In genomic region chr2:34545486-34546136, GRCh38 we compare ENCODE assay signal across 17 cellular contexts.
A peak's percentile ranks its signal among the peaks of the same experiment; 100 is the strongest.
DNase-seq lines count a peak whose midpoint lies in the region; ATAC-seq and TF ChIP-seq lines count a peak whose summit lies in the region.
"Had no signal": no experiment of that assay in that cellular context is flagged by ENCODE, and none has a peak within 500 bp of the region (broad histone marks: within the 10 kb centered on the region; RNA-seq: fewer than 3 reads in every experiment).

No MANE protein-coding gene starts in this region.

- no peak for ATAC-seq in CD8-positive, alpha-beta T cell
- no peak for ATAC-seq in left cardiac atrium
- ATAC-seq: GM12878 had no signal

- no peak overlapping the region for H3K4me3 Mint-ChIP-seq in CD8-positive, alpha-beta T cell
- H3K4me3 Mint-ChIP-seq: B cell; CD4-positive, CD25-positive, alpha-beta regulatory T cell; H9 had no signal

- H4K8ac ChIP-seq in neuronal stem cell (ENCODE audit: low read depth, low read length) = no peak overlapping the region

- H3K23ac ChIP-seq in neuronal stem cell (ENCODE audit: low read depth, low read length, poor library complexity) = no peak overlapping the region

- no peak overlapping the region for H3K14ac ChIP-seq in neuronal stem cell (ENCODE audit: low read length)

- H3K27ac Mint-ChIP-seq in CD8-positive, alpha-beta T cell = no peak overlapping the region
- H3K27ac Mint-ChIP-seq: B cell; CD4-positive, CD25-positive, alpha-beta regulatory T cell; H9 had no signal

- H2BK120ac ChIP-seq in neuronal stem cell (ENCODE audit: low read depth, low read length) = no peak overlapping the region

- no peaks in the 10 kb centered on the region; the same call in 1 of the 2 replicates for H3K4me1 ChIP-seq in BE2C
- no peaks in the 10 kb centered on the region for H3K4me1 ChIP-seq in neuronal stem cell (ENCODE audit: control insufficient read depth in 2 of 2, insufficient read depth in 1 of 2, low read depth in 1 of 2, low read length in 2 of 2)
- no peaks in the 10 kb centered on the region for H3K4me1 ChIP-seq in CD8-positive, alpha-beta T cell (ENCODE audit: insufficient read depth, low read length)
- H3K4me1 ChIP-seq: Caco-2 had no signal

- H3K9me3 Mint-ChIP-seq in CD8-positive, alpha-beta T cell = peaks cover 22% of the 10 kb centered on the region

- H3K27me3 ChIP-seq in BE2C (no peaks in the 10 kb centered on the region), WERI-Rb-1 (ENCODE audit: insufficient read depth, low read depth, severe bottlenecking) (no peaks in the 10 kb centered on the region), neuronal stem cell (ENCODE audit: control insufficient read depth in 3 of 3, insufficient read depth in 3 of 3, low read depth in 1 of 3, low read length in 3 of 3) (no peaks in the 10 kb centered on the region)
- no peaks in the 10 kb centered on the region for H3K27me3 ChIP-seq in CD8-positive, alpha-beta T cell (ENCODE audit: insufficient read depth, low read length)

- H2AFZ ChIP-seq in neuronal stem cell (ENCODE audit: low read length) = no peak overlapping the region

- no peaks in the 10 kb centered on the region for H3K79me1 ChIP-seq in neuronal stem cell (ENCODE audit: low read depth, low read length)

- intact Hi-C loops in CD8-positive, alpha-beta T cell (cut with DNase I, micrococcal nuclease) = no loop called here
- intact Hi-C loops in left cardiac atrium (cut with DNase I) = no loop called here

- H3K4me2 ChIP-seq in neuronal stem cell (ENCODE audit: insufficient read depth, low read length, poor library complexity, severe bottlenecking) = no peak overlapping the region

- H3K9me3 ChIP-seq in BE2C (no peaks in the 10 kb centered on the region), WERI-Rb-1 (ENCODE audit: severe bottlenecking) (no peaks in the 10 kb centered on the region), neuronal stem cell (replicated peaks in 1 of 2; ENCODE audit: control insufficient read depth in 2 of 2, insufficient read depth in 1 of 2, low read depth in 1 of 2, low read length in 2 of 2) (no peaks in the 10 kb centered on the region)
- no peaks in the 10 kb centered on the region for H3K9me3 ChIP-seq in CD8-positive, alpha-beta T cell (ENCODE audit: low read length)
- H3K9me3 ChIP-seq: Caco-2 had no signal

- CTCF ChIA-PET in CD8-positive, alpha-beta T cell (lab: Charles Lee) = no interaction called here

- H3K9ac ChIP-seq in neuronal stem cell (ENCODE audit: low read depth, low read length, poor library complexity) = no peak overlapping the region

- no peaks in the 10 kb centered on the region for H3K36me3 Mint-ChIP-seq in CD8-positive, alpha-beta T cell
- H3K36me3 Mint-ChIP-seq: CD4-positive, CD25-positive, alpha-beta regulatory T cell had no signal

- TF ChIP-seq CTCF in BE2C (IDR thresholded peaks at IDR 0.05; ENCODE audit: low read depth, low read length) (no peak), WERI-Rb-1 (IDR thresholded peaks at IDR 0.05; ENCODE audit: low read depth, low read length) (no peak)
- TF ChIP-seq CTCF in CD8-positive, alpha-beta T cell (IDR thresholded peaks at IDR 0.05) = no peak

- H3K36me3 ChIP-seq in BE2C (no peaks in the 10 kb centered on the region), WERI-Rb-1 (no peaks in the 10 kb centered on the region), neuronal stem cell (replicated peaks in 1 of 2; ENCODE audit: control insufficient read depth in 2 of 2, insufficient read depth in 2 of 2, low read length in 2 of 2) (no peaks in the 10 kb centered on the region)
- no peaks in the 10 kb centered on the region for H3K36me3 ChIP-seq in CD8-positive, alpha-beta T cell (ENCODE audit: insufficient read depth, low read length)

- H2BK12ac ChIP-seq in neuronal stem cell (ENCODE audit: low read length) = no peak overlapping the region

- DNase-seq in BE2C (peak; percentile 74), NCI-H82 treated with DMSO at 0.1 percent for 48 hours (lab: John Stamatoyannopoulos, UW; ENCODE audit: unreplicated experiment) (peak; percentile 45), WERI-Rb-1 (peak; percentile 51), neuronal stem cell (ENCODE audit: low spot score) (no peak), left cardiac atrium (no peak)
- DNase-seq in CD8-positive, alpha-beta T cell = no peak
- no peak for DNase-seq in activated CD4-positive, alpha-beta T cell treated with anti-CD3 and anti-CD28 coated beads for 1 hour
- DNase-seq: C1 segment of cervical spinal cord; Caco-2; CD4-positive, CD25-positive, alpha-beta regulatory T cell; DMS53; DND-41; EL; H9; IMR-90 had no signal

- no peak overlapping the region for H2BK15ac ChIP-seq in neuronal stem cell (ENCODE audit: low read length)

- H3K27me3 Mint-ChIP-seq in CD8-positive, alpha-beta T cell (ENCODE audit: low read depth) = no peaks in the 10 kb centered on the region
- H3K27me3 Mint-ChIP-seq: B cell; CD4-positive, CD25-positive, alpha-beta regulatory T cell had no signal

- no peak overlapping the region for H4K91ac ChIP-seq in neuronal stem cell (ENCODE audit: low read depth, low read length, poor library complexity)

- H3K18ac ChIP-seq in neuronal stem cell (ENCODE audit: low read length) = peak overlapping the region; percentile 5

- POLR2A ChIA-PET in CD8-positive, alpha-beta T cell (lab: Charles Lee) = no interaction called here

- no peak overlapping the region for H2BK5ac ChIP-seq in neuronal stem cell (ENCODE audit: low read length)

- no peaks in the 10 kb centered on the region for H3K4me1 Mint-ChIP-seq in CD8-positive, alpha-beta T cell (ENCODE audit: low read depth)
- H3K4me1 Mint-ChIP-seq: B cell; CD4-positive, CD25-positive, alpha-beta regulatory T cell had no signal

- WGBS in neuronal stem cell (ENCODE audit: extremely low coverage in 2 of 2, insufficient read length in 2 of 2, insufficient replicate concordance in 1 of 2), 2 donors = no CpG with 5 or more reads among the region's 12 CpGs

- H3K27ac ChIP-seq in WERI-Rb-1 (no peak overlapping the region), neuronal stem cell (replicated peaks; ENCODE audit: low read length) (no peak overlapping the region)
- H3K27ac ChIP-seq in CD8-positive, alpha-beta T cell (ENCODE audit: low read depth, low read length) = no peak overlapping the region

- H3K4me3 ChIP-seq in BE2C (ENCODE audit: low read depth, low read length) = no peak overlapping the region
- no peak overlapping the region for H3K4me3 ChIP-seq in WERI-Rb-1 (ENCODE audit: low read depth, low read length)
- no peak overlapping the region for H3K4me3 ChIP-seq in neuronal stem cell (ENCODE audit: low read length in 2 of 2)
- H3K4me3 ChIP-seq in CD8-positive, alpha-beta T cell (ENCODE audit: low read depth, low read length) = no peak overlapping the region
- H3K4me3 ChIP-seq: GM12878 had no signal

- no peak overlapping the region for H3K4ac ChIP-seq in neuronal stem cell (ENCODE audit: low read length)

- H2AK5ac ChIP-seq in neuronal stem cell (ENCODE audit: low read depth, low read length) = no peak overlapping the region

Comparison
In these comparisons a context has a peak if more than half of its experiments do, and no peak if none do; other contexts are left out.
1. DNase-seq: peak in BE2C (single experiment), NCI-H82 treated with DMSO at 0.1 percent for 48 hours (single experiment) and WERI-Rb-1 (single experiment); none in neuronal stem cell (single experiment), CD8-positive, alpha-beta T cell (0 of 7), activated CD4-positive, alpha-beta T cell treated with anti-CD3 and anti-CD28 coated beads for 1 hour (single experiment) and left cardiac atrium (single experiment).